Comparison of ENCODE assay signal across 29 cellular contexts in genomic region chr4:153337686-153338085, GRCh38. TPM values are rescaled to one million over a fixed set of nuclear protein-coding genes. Genes with fewer than 3 reads are reported as not detected.
"Had no signal": no experiment of that assay in that cellular context is flagged by ENCODE, and none has a peak within 500 bp of the region (broad histone marks: within the 10 kb centered on the region; RNA-seq: fewer than 3 reads in every experiment).

No MANE protein-coding gene starts in this region.

- FAIRE-seq: astrocyte, bronchial epithelial cell had no signal

- H3K36me3 Mint-ChIP-seq: activated naive CD8-positive, alpha-beta T cell; WTC11 had no signal

- H3K4me3 ChIP-seq: coronary artery, esophagus squamous epithelium had no signal

- H3K27ac ChIP-seq: brain microvascular endothelial cell, coronary artery, epithelial cell of prostate, esophagus squamous epithelium, VCaP had no signal

- H3K4me1 Mint-ChIP-seq: central memory CD8-positive, alpha-beta T cell had no signal

- H3K9me3 Mint-ChIP-seq: activated CD4-positive, alpha-beta memory T cell treated with anti-CD3 and anti-CD28 coated beads, Interleukin-2, amount 10 ng/mL, durations not matched to agents 7 days and 5 days; activated CD4-positive, alpha-beta T cell treated with anti-CD3 and anti-CD28 coated beads, Interleukin-2, amount 10 ng/mL, durations not matched to agents 7 days and 5 days; activated T-cell treated with anti-CD3 and anti-CD28 coated beads, Interleukin-2, amount 50 U/mL, for 24 hours; activated T-cell treated with anti-CD3 and anti-CD28 coated beads, Interleukin-2, amount 50 U/mL, for 72 hours; central memory CD8-positive, alpha-beta T cell; dendritic cell treated with granulocyte-macrophage colony-stimulating factor and Interleukin-4, amounts not matched to agents 40 ng/mL and 50 ng/mL, for 4 days; effector memory CD8-positive, alpha-beta T cell; WTC11 had no signal

- H3K4me3 Mint-ChIP-seq: activated CD4-positive, alpha-beta memory T cell treated with anti-CD3 and anti-CD28 coated beads, Interleukin-2, amount 10 ng/mL, durations not matched to agents 7 days and 5 days; activated CD4-positive, alpha-beta T cell treated with anti-CD3 and anti-CD28 coated beads, Interleukin-2, amount 10 ng/mL, durations not matched to agents 7 days and 5 days; activated naive CD8-positive, alpha-beta T cell; activated T-cell treated with anti-CD3 and anti-CD28 coated beads, Interleukin-2, amount 50 U/mL, for 24 hours; activated T-cell treated with anti-CD3 and anti-CD28 coated beads, Interleukin-2, amount 50 U/mL, for 72 hours; central memory CD8-positive, alpha-beta T cell; dendritic cell treated with granulocyte-macrophage colony-stimulating factor and Interleukin-4, amounts not matched to agents 40 ng/mL and 50 ng/mL, for 4 days; effector memory CD8-positive, alpha-beta T cell; WTC11 had no signal

- H3K9me3 ChIP-seq: esophagus squamous epithelium had no signal

- H3K27ac Mint-ChIP-seq: activated CD4-positive, alpha-beta memory T cell treated with anti-CD3 and anti-CD28 coated beads, Interleukin-2, amount 10 ng/mL, durations not matched to agents 7 days and 5 days; activated CD4-positive, alpha-beta T cell treated with anti-CD3 and anti-CD28 coated beads, Interleukin-2, amount 10 ng/mL, durations not matched to agents 7 days and 5 days; activated naive CD8-positive, alpha-beta T cell; activated T-cell treated with anti-CD3 and anti-CD28 coated beads, Interleukin-2, amount 50 U/mL, for 24 hours; activated T-cell treated with anti-CD3 and anti-CD28 coated beads, Interleukin-2, amount 50 U/mL, for 72 hours; dendritic cell treated with granulocyte-macrophage colony-stimulating factor and Interleukin-4, amounts not matched to agents 40 ng/mL and 50 ng/mL, for 4 days; effector memory CD8-positive, alpha-beta T cell; WTC11 had no signal

- ATAC-seq: activated T-cell treated with anti-CD3 and anti-CD28 coated beads, Interleukin-2, amount 50 U/mL, for 72 hours; effector memory CD8-positive, alpha-beta T cell; WTC11 had no signal

- H3K27me3 Mint-ChIP-seq: activated naive CD8-positive, alpha-beta T cell had no signal

- H3K36me3 ChIP-seq: brain microvascular endothelial cell, esophagus squamous epithelium had no signal

- H3K27me3 ChIP-seq: brain microvascular endothelial cell, esophagus squamous epithelium had no signal

- DNase-seq: activated CD4-positive, alpha-beta memory T cell treated with anti-CD3 and anti-CD28 coated beads, Interleukin-2, amount 10 ng/mL, durations not matched to agents 7 days and 5 days; activated CD4-positive, alpha-beta T cell treated with anti-CD3 and anti-CD28 coated beads for 1 hour; activated CD4-positive, alpha-beta T cell treated with anti-CD3 and anti-CD28 coated beads for 4 hours; activated CD4-positive, alpha-beta T cell treated with anti-CD3 and anti-CD28 coated beads, Interleukin-2, amount 10 ng/mL, durations not matched to agents 7 days and 5 days; activated CD4-positive, alpha-beta T cell treated with anti-CD3 and anti-CD28 coated beads, Interleukin-2, amount 50 U/mL, for 4 hours; activated CD8-positive, alpha-beta memory T cell treated with anti-CD3 and anti-CD28 coated beads, Interleukin-2, amount 50 U/mL, for 48 hours; activated gamma-delta T cell treated with Interleukin-2 at 50 U/mL for 16 hours; activated naive CD4-positive, alpha-beta T cell treated with anti-CD3 and anti-CD28 coated beads, Interleukin-2, amount 50 U/mL, for 16 hours; activated naive CD4-positive, alpha-beta T cell treated with Interleukin-2 at 50 U/mL for 16 hours; activated T-cell treated with anti-CD3 and anti-CD28 coated beads for 4 hours; activated T-cell treated with anti-CD3 and anti-CD28 coated beads, Interleukin-2, amount 50 U/mL, for 24 hours; activated T-cell treated with anti-CD3 and anti-CD28 coated beads, Interleukin-2, amount 50 U/mL, for 72 hours; brain microvascular endothelial cell; effector CD4-positive, alpha-beta T cell; effector memory CD8-positive, alpha-beta T cell; esophagus squamous epithelium; foreskin melanocyte; head of caudate nucleus; T-helper 2 cell had no signal

RNA-seq across cellular contexts. Expression of gene MND1, which starts 6.8 kb away (rescaled TPM):
- total RNA-seq: cardiac septum had no signal
